ENCODE assay signal across 18 cellular contexts in genomic region chr18:79441261-79441819, GRCh38. TPM values are rescaled to one million over a fixed set of nuclear protein-coding genes. Genes with fewer than 3 reads are reported as not detected.
DNase-seq lines count a peak whose midpoint lies in the region; ATAC-seq lines count a peak whose summit lies in the region.
"Had no signal": no experiment of that assay in that cellular context is flagged by ENCODE, and none has a peak within 500 bp of the region (broad histone marks: within the 10 kb centered on the region; RNA-seq: fewer than 3 reads in every experiment).

No MANE protein-coding gene starts in this region.

- no peaks in the 10 kb centered on the region for H3K27me3 Mint-ChIP-seq in stimulated activated naive CD8-positive, alpha-beta T cell treated with anti-CD3 and anti-CD28 coated beads, Interleukin-15, Interleukin-2, amounts not matched to agents 100 ng/mL and 50 ng/mL, for 24 hours
- no peaks in the 10 kb centered on the region for H3K27me3 Mint-ChIP-seq in stimulated activated naive CD8-positive, alpha-beta T cell treated with anti-CD3 and anti-CD28 coated beads, Interleukin-15, amount 100 ng/mL, for 72 hours
- no peaks in the 10 kb centered on the region for H3K27me3 Mint-ChIP-seq in activated T-helper 1 cell treated with anti-CD3 and anti-CD28 coated beads, Interleukin-12 subunit alpha, Interleukin-12 subunit beta, Interleukin-2, Interleukin-4 antibody, amounts not matched to agents 30 ng/mL and 10 ng/mL and 1 ng/mL, durations not matched to agents 14 hours and 24 hours and 36 hours (ENCODE audit: insufficient read depth)
- no peaks in the 10 kb centered on the region for H3K27me3 Mint-ChIP-seq in memory B cell
- no peaks in the 10 kb centered on the region for H3K27me3 Mint-ChIP-seq in stimulated activated naive B cell treated with anti-CD40 and anti-IgM and Interleukin-4, amounts not matched to agents 10 μg/mL and 1 μg/mL and 100 μg/mL, for 72 hours
- H3K27me3 Mint-ChIP-seq: CD8-positive, alpha-beta memory T cell had no signal

- peaks cover 40% of the 10 kb centered on the region for H3K4me1 Mint-ChIP-seq in stimulated activated naive CD8-positive, alpha-beta T cell treated with anti-CD3 and anti-CD28 coated beads, Interleukin-15, Interleukin-2, amounts not matched to agents 100 ng/mL and 50 ng/mL, for 24 hours (ENCODE audit: low read depth)
- H3K4me1 Mint-ChIP-seq in stimulated activated naive CD8-positive, alpha-beta T cell treated with anti-CD3 and anti-CD28 coated beads, Interleukin-15, amount 100 ng/mL, for 72 hours: peaks cover 76% of the 10 kb centered on the region
- peaks cover 6% of the 10 kb centered on the region for H3K4me1 Mint-ChIP-seq in activated T-helper 1 cell treated with anti-CD3 and anti-CD28 coated beads, Interleukin-12 subunit alpha, Interleukin-12 subunit beta, Interleukin-2, Interleukin-4 antibody, amounts not matched to agents 30 ng/mL and 10 ng/mL and 1 ng/mL, durations not matched to agents 14 hours and 24 hours and 36 hours (ENCODE audit: low read depth)
- peaks cover 42% of the 10 kb centered on the region for H3K4me1 Mint-ChIP-seq in memory B cell
- peaks cover 52 to 67% of the 10 kb centered on the region in 2 donors for H3K4me1 Mint-ChIP-seq in stimulated activated naive B cell treated with anti-CD40 and anti-IgM and Interleukin-4, amounts not matched to agents 10 μg/mL and 1 μg/mL and 100 μg/mL, for 72 hours

- H3K9me3 Mint-ChIP-seq in stimulated activated naive CD8-positive, alpha-beta T cell treated with anti-CD3 and anti-CD28 coated beads, Interleukin-15, Interleukin-2, amounts not matched to agents 100 ng/mL and 50 ng/mL, for 24 hours: no peaks in the 10 kb centered on the region
- H3K9me3 Mint-ChIP-seq in stimulated activated naive CD8-positive, alpha-beta T cell treated with anti-CD3 and anti-CD28 coated beads, Interleukin-15, amount 100 ng/mL, for 72 hours: no peaks in the 10 kb centered on the region
- no peaks in the 10 kb centered on the region for H3K9me3 Mint-ChIP-seq in activated T-helper 1 cell treated with anti-CD3 and anti-CD28 coated beads, Interleukin-12 subunit alpha, Interleukin-12 subunit beta, Interleukin-2, Interleukin-4 antibody, amounts not matched to agents 30 ng/mL and 10 ng/mL and 1 ng/mL, durations not matched to agents 14 hours and 24 hours and 36 hours
- H3K9me3 Mint-ChIP-seq in memory B cell: no peaks in the 10 kb centered on the region
- no peaks in the 10 kb centered on the region for H3K9me3 Mint-ChIP-seq in stimulated activated naive B cell treated with anti-CD40 and anti-IgM and Interleukin-4, amounts not matched to agents 10 μg/mL and 1 μg/mL and 100 μg/mL, for 72 hours
- H3K9me3 Mint-ChIP-seq: CD8-positive, alpha-beta memory T cell had no signal

- H3K27ac Mint-ChIP-seq in stimulated activated naive CD8-positive, alpha-beta T cell treated with anti-CD3 and anti-CD28 coated beads, Interleukin-15, Interleukin-2, amounts not matched to agents 100 ng/mL and 50 ng/mL, for 24 hours: peak overlapping the region; percentile 16
- peak overlapping the region in 1 of 2 donors; percentile 63 for H3K27ac Mint-ChIP-seq in stimulated activated naive CD8-positive, alpha-beta T cell treated with anti-CD3 and anti-CD28 coated beads, Interleukin-15, amount 100 ng/mL, for 72 hours
- H3K27ac Mint-ChIP-seq in activated T-helper 1 cell treated with anti-CD3 and anti-CD28 coated beads, Interleukin-12 subunit alpha, Interleukin-12 subunit beta, Interleukin-2, Interleukin-4 antibody, amounts not matched to agents 30 ng/mL and 10 ng/mL and 1 ng/mL, durations not matched to agents 14 hours and 24 hours and 36 hours: peak overlapping the region; percentile 48
- H3K27ac Mint-ChIP-seq in memory B cell: peak overlapping the region; percentile 20
- H3K27ac Mint-ChIP-seq in stimulated activated naive B cell treated with anti-CD40 and anti-IgM and Interleukin-4, amounts not matched to agents 10 μg/mL and 1 μg/mL and 100 μg/mL, for 72 hours: peak overlapping the region; percentile 57
- H3K27ac Mint-ChIP-seq: CD8-positive, alpha-beta memory T cell had no signal

- intact Hi-C loops in activated T-helper 1 cell treated with anti-CD3 and anti-CD28 coated beads, Interleukin-12 subunit alpha, Interleukin-12 subunit beta, Interleukin-2, Interleukin-4 antibody, amounts not matched to agents 30 ng/mL and 10 ng/mL and 1 ng/mL, durations not matched to agents 14 hours and 24 hours and 36 hours (cut with micrococcal nuclease): no loop called here

- peaks cover 47% of the 10 kb centered on the region for H3K36me3 Mint-ChIP-seq in stimulated activated naive CD8-positive, alpha-beta T cell treated with anti-CD3 and anti-CD28 coated beads, Interleukin-15, Interleukin-2, amounts not matched to agents 100 ng/mL and 50 ng/mL, for 24 hours (ENCODE audit: low read depth)
- peaks cover 24% of the 10 kb centered on the region for H3K36me3 Mint-ChIP-seq in activated T-helper 1 cell treated with anti-CD3 and anti-CD28 coated beads, Interleukin-12 subunit alpha, Interleukin-12 subunit beta, Interleukin-2, Interleukin-4 antibody, amounts not matched to agents 30 ng/mL and 10 ng/mL and 1 ng/mL, durations not matched to agents 14 hours and 24 hours and 36 hours (ENCODE audit: low read depth)
- H3K36me3 Mint-ChIP-seq in memory B cell: peaks cover 6% of the 10 kb centered on the region
- H3K36me3 Mint-ChIP-seq in stimulated activated naive B cell treated with anti-CD40 and anti-IgM and Interleukin-4, amounts not matched to agents 10 μg/mL and 1 μg/mL and 100 μg/mL, for 72 hours: peaks cover 63 to 75% of the 10 kb centered on the region in 2 donors

- DNase-seq in stimulated activated naive CD8-positive, alpha-beta T cell treated with anti-CD3 and anti-CD28 coated beads, Interleukin-15, amount 100 ng/mL, for 72 hours: no peak
- DNase-seq in activated T-helper 1 cell treated with anti-CD3 and anti-CD28 coated beads, Interleukin-12 subunit alpha, Interleukin-12 subunit beta, Interleukin-2, Interleukin-4 antibody, amounts not matched to agents 30 ng/mL and 10 ng/mL and 1 ng/mL, durations not matched to agents 14 hours and 24 hours and 36 hours (ENCODE audit: low spot score): no peak
- DNase-seq in memory B cell (ENCODE audit: low spot score in 2 of 2) (no peak), occipital lobe (lab: John Stamatoyannopoulos, UW) (no peak)
- no peak for DNase-seq in stimulated activated naive B cell treated with anti-CD40 and anti-IgM and Interleukin-4, amounts not matched to agents 10 μg/mL and 1 μg/mL and 100 μg/mL, for 72 hours
- DNase-seq in activated CD8-positive, alpha-beta memory T cell treated with anti-CD3 and anti-CD28 coated beads for 24 hours: no peak
- DNase-seq: ACHN; CD8-positive, alpha-beta memory T cell; DND-41; IMR-90; NCI-H1417; NCI-H1930; NCI-H69; OCI-M1; SIG-M5 had no signal

- H3K4me3 Mint-ChIP-seq in stimulated activated naive CD8-positive, alpha-beta T cell treated with anti-CD3 and anti-CD28 coated beads, Interleukin-15, Interleukin-2, amounts not matched to agents 100 ng/mL and 50 ng/mL, for 24 hours: no peak overlapping the region
- no peak overlapping the region for H3K4me3 Mint-ChIP-seq in stimulated activated naive CD8-positive, alpha-beta T cell treated with anti-CD3 and anti-CD28 coated beads, Interleukin-15, amount 100 ng/mL, for 72 hours
- H3K4me3 Mint-ChIP-seq in activated T-helper 1 cell treated with anti-CD3 and anti-CD28 coated beads, Interleukin-12 subunit alpha, Interleukin-12 subunit beta, Interleukin-2, Interleukin-4 antibody, amounts not matched to agents 30 ng/mL and 10 ng/mL and 1 ng/mL, durations not matched to agents 14 hours and 24 hours and 36 hours: no peak overlapping the region
- H3K4me3 Mint-ChIP-seq in memory B cell: no peak overlapping the region
- H3K4me3 Mint-ChIP-seq in stimulated activated naive B cell treated with anti-CD40 and anti-IgM and Interleukin-4, amounts not matched to agents 10 μg/mL and 1 μg/mL and 100 μg/mL, for 72 hours: no peak overlapping the region
- H3K4me3 Mint-ChIP-seq: CD8-positive, alpha-beta memory T cell had no signal

- ATAC-seq in stimulated activated naive CD8-positive, alpha-beta T cell treated with anti-CD3 and anti-CD28 coated beads, Interleukin-15, amount 100 ng/mL, for 72 hours: no peak
- no peak for ATAC-seq in memory B cell (ENCODE audit: low read depth)
- ATAC-seq in stimulated activated naive B cell treated with anti-CD40 and anti-IgM and Interleukin-4, amounts not matched to agents 10 μg/mL and 1 μg/mL and 100 μg/mL, for 72 hours (replicated peaks): no peak
- no peak for ATAC-seq in HG03521 (IDR thresholded peaks at IDR 0.05; ENCODE audit: unreplicated experiment)

RNA-seq across cellular contexts. Expression of gene NFATC1, which starts 45.6 kb away (rescaled TPM):
- total RNA-seq in activated T-helper 1 cell treated with anti-CD3 and anti-CD28 coated beads, Interleukin-12 subunit alpha, Interleukin-12 subunit beta, Interleukin-2, Interleukin-4 antibody, amounts not matched to agents 30 ng/mL and 10 ng/mL and 1 ng/mL, durations not matched to agents 14 hours and 24 hours and 36 hours: 102 and 103 TPM in 2 replicates
- 0.16 TPM for total RNA-seq in occipital lobe
- total RNA-seq: RPMI7951 had no signal

Comparison
In these comparisons a context has a peak if more than half of its experiments do, and no peak if none do; other contexts are left out.
1. RNA of gene NFATC1, which starts 45.6 kb away (total RNA-seq): 102 to 103 TPM in activated T-helper 1 cell treated with anti-CD3 and anti-CD28 coated beads, Interleukin-12 subunit alpha, Interleukin-12 subunit beta, Interleukin-2, Interleukin-4 antibody, amounts not matched to agents 30 ng/mL and 10 ng/mL and 1 ng/mL, durations not matched to agents 14 hours and 24 hours and 36 hours; 0.16 TPM in occipital lobe (single experiment); every median in the first group is over 10 times any median in the second.